ENCODE assay signal across 12 cellular contexts in the genomic region with DNA sequence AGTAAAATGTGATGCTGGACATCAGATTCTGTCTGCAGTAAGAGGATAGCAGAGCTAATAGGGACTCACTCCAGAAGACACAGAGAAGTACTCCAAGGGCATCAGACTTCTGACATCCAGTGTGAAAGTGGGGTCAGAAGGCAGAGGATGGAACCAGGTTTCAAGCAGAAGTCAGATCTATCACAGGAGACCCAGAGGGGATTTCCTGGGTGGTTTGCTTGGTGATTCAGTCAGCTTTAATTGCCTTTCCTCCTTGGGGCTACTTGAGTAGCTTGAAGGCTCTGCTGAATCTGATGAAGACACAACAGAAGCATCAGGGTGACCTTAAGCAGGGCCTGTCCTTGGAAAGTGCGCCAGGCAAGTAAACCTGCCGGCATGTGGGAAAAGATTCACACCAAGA.
DNase-seq lines count a peak whose midpoint lies in the region; ATAC-seq lines count a peak whose summit lies in the region.
"Had no signal": no experiment of that assay in that cellular context is flagged by ENCODE, and none has a peak within 500 bp of the region (broad histone marks: within the 10 kb centered on the region; RNA-seq: fewer than 3 reads in every experiment).

No MANE protein-coding gene starts in this region.

- POLR2A ChIA-PET in activated CD4-positive, alpha-beta T cell treated with anti-CD3 and anti-CD28 coated beads, Interleukin-2, amount 10 ng/mL, durations not matched to agents 7 days and 5 days (lab: Charles Lee), result no interaction called here

- no peak overlapping the region for H3K4me3 Mint-ChIP-seq in activated CD4-positive, alpha-beta T cell treated with anti-CD3 and anti-CD28 coated beads, Interleukin-2, amount 10 ng/mL, durations not matched to agents 7 days and 5 days

- DNase-seq in activated CD4-positive, alpha-beta T cell treated with anti-CD3 and anti-CD28 coated beads for 1 hour, result peak; percentile 13
- no peak for DNase-seq in activated CD4-positive, alpha-beta T cell treated with anti-CD3 and anti-CD28 coated beads, Interleukin-2, amount 50 U/mL, for 4 hours
- DNase-seq in activated CD4-positive, alpha-beta T cell treated with anti-CD3 and anti-CD28 coated beads, Interleukin-2, amount 10 ng/mL, durations not matched to agents 7 days and 5 days, result peak; percentile 11
- peak; percentile 8 for DNase-seq in stimulated activated CD8-positive, alpha-beta memory T cell treated with anti-CD3 and anti-CD28 coated beads, Interleukin-12 subunit alpha, Interleukin-12 subunit beta, amount 100 ng/mL, for 1 hour (ENCODE audit: low read depth)
- DNase-seq in NCI-H146 (lab: John Stamatoyannopoulos, UW) (no peak), left ventricle myocardium superior (no peak)
- no peak for DNase-seq in effector CD8-positive, alpha-beta T cell (lab: John Stamatoyannopoulos, UW)
- DNase-seq: 8988T, GDM1, NCI-H1694 treated with DMSO at 0.1 percent for 48 hours, right lobe of liver had no signal

- H3K4me1 Mint-ChIP-seq in activated CD4-positive, alpha-beta T cell treated with anti-CD3 and anti-CD28 coated beads, Interleukin-2, amount 10 ng/mL, durations not matched to agents 7 days and 5 days, result peaks cover 59% of the 10 kb centered on the region

- H3K9me3 Mint-ChIP-seq in activated CD4-positive, alpha-beta T cell treated with anti-CD3 and anti-CD28 coated beads, Interleukin-2, amount 10 ng/mL, durations not matched to agents 7 days and 5 days, result peaks cover 5% of the 10 kb centered on the region

- ATAC-seq in HG02642 (IDR thresholded peaks at IDR 0.05; ENCODE audit: poor library complexity, unreplicated experiment) (peak; percentile 73), left ventricle myocardium superior (no peak)
- ATAC-seq: right lobe of liver had no signal

- CTCF ChIA-PET in activated CD4-positive, alpha-beta T cell treated with anti-CD3 and anti-CD28 coated beads, Interleukin-2, amount 10 ng/mL, durations not matched to agents 7 days and 5 days (lab: Charles Lee), result interaction anchor here (0.6 to 1.5 kb wide), 3 partner anchors 13 to 201 kb away, joined by 3 to 15 read pairs (median 5); no protein-coding TSS in a partner anchor

- no peaks in the 10 kb centered on the region for H3K27me3 Mint-ChIP-seq in activated CD4-positive, alpha-beta T cell treated with anti-CD3 and anti-CD28 coated beads, Interleukin-2, amount 10 ng/mL, durations not matched to agents 7 days and 5 days

- no peaks in the 10 kb centered on the region for H3K36me3 Mint-ChIP-seq in activated CD4-positive, alpha-beta T cell treated with anti-CD3 and anti-CD28 coated beads, Interleukin-2, amount 10 ng/mL, durations not matched to agents 7 days and 5 days (ENCODE audit: low read depth)

- H3K27ac Mint-ChIP-seq in activated CD4-positive, alpha-beta T cell treated with anti-CD3 and anti-CD28 coated beads, Interleukin-2, amount 10 ng/mL, durations not matched to agents 7 days and 5 days, result no peak overlapping the region

- intact Hi-C loops in left ventricle myocardium superior (cut with micrococcal nuclease), result no loop called here

Comparison
In these comparisons a context has a peak if more than half of its experiments do, and no peak if none do; other contexts are left out.
1. DNase-seq: peak in activated CD4-positive, alpha-beta T cell treated with anti-CD3 and anti-CD28 coated beads for 1 hour (single experiment), activated CD4-positive, alpha-beta T cell treated with anti-CD3 and anti-CD28 coated beads, Interleukin-2, amount 10 ng/mL, durations not matched to agents 7 days and 5 days (single experiment) and stimulated activated CD8-positive, alpha-beta memory T cell treated with anti-CD3 and anti-CD28 coated beads, Interleukin-12 subunit alpha, Interleukin-12 subunit beta, amount 100 ng/mL, for 1 hour (single experiment); none in activated CD4-positive, alpha-beta T cell treated with anti-CD3 and anti-CD28 coated beads, Interleukin-2, amount 50 U/mL, for 4 hours (0 of 2), NCI-H146 (single experiment), left ventricle myocardium superior (single experiment) and effector CD8-positive, alpha-beta T cell (single experiment).